10 cellular contexts compared by ENCODE assay signal in genomic region chr19:1018932-1019615, GRCh38. TPM values are rescaled to one million over a fixed set of nuclear protein-coding genes. Genes with fewer than 3 reads are reported as not detected.
DNase-seq lines count a peak whose midpoint lies in the region; FAIRE-seq and TF ChIP-seq lines count a peak whose summit lies in the region.
"Had no signal": no experiment of that assay in that cellular context is flagged by ENCODE, and none has a peak within 500 bp of the region (broad histone marks: within the 10 kb centered on the region; RNA-seq: fewer than 3 reads in every experiment).

No MANE protein-coding gene starts in this region.

- FAIRE-seq in H1 (lab: Jason Lieb, UNC), result no peak
- FAIRE-seq: small intestine had no signal

- peaks cover 24% of the 10 kb centered on the region for H3K79me1 ChIP-seq in H1 (ENCODE audit: low read depth, low read length)

- peaks cover 36 to 46% of the 10 kb centered on the region in 2 experiments for H4K20me1 ChIP-seq in H1 (replicated peaks in 1 of 2; ENCODE audit: control insufficient read depth in 1 of 2, insufficient read depth in 2 of 2, low read length in 2 of 2)

- H3K4me3 Mint-ChIP-seq in CD14-positive monocyte, result peak overlapping the region; percentile 31 to 94

- H4K91ac ChIP-seq in H1 (replicated peaks; ENCODE audit: insufficient read length, low read length), result no peak overlapping the region

- H3K27ac ChIP-seq in H1 (ENCODE audit: low read depth, low read length) (no peak overlapping the region), neutrophil (peak overlapping the region; percentile 92)

- H2BK15ac ChIP-seq in H1 (ENCODE audit: low read length), result no peak overlapping the region

- TF ChIP-seq RAD21 in H1 (IDR thresholded peaks at IDR 0.05 in 1 of 2, conservative IDR thresholded peaks at IDR 0.05 in 1 of 2; ENCODE audit: low read depth in 2 of 2, low read length in 2 of 2), result no peak

- H3K9ac ChIP-seq in H1 (replicated peaks in 1 of 4; ENCODE audit: extremely low read depth in 1 of 4, low read depth in 3 of 4, low read length in 3 of 4), result no peak overlapping the region; a peak in 1 of 7 replicates

- no peaks in the 10 kb centered on the region for H3K9me3 Mint-ChIP-seq in CD14-positive monocyte

- peak overlapping the region; percentile 93 to 98; a peak in 3 of 4 replicates for H3K4me2 ChIP-seq in H1 (ENCODE audit: insufficient read depth in 1 of 2, low read depth in 2 of 2, low read length in 2 of 2)

- TF ChIP-seq POLR2A in NB4 (IDR thresholded peaks at IDR 0.05; ENCODE audit: extremely low read depth, insufficient read length) (no peak), H1 (IDR thresholded peaks at IDR 0.05; ENCODE audit: control extremely low read depth in 1 of 2, low read depth in 2 of 2, low read length in 2 of 2) (no peak)

- H3K4me3 ChIP-seq in NB4 (ENCODE audit: low read depth, low read length) (peak overlapping the region; percentile 76), H1 (ENCODE audit: extremely low read depth in 1 of 4, insufficient read depth in 2 of 4, low read depth in 3 of 4, low read length in 4 of 4) (peak overlapping the region in 2 of 4 experiments; percentile 10 to 96; a peak in 3 of 8 replicates), neutrophil (ENCODE audit: low read depth in 1 of 2, low read length in 1 of 2) (peak overlapping the region; percentile 77 to 86)

- peaks cover 0 to 1% (median 0%) of the 10 kb centered on the region in 3 donors for H3K27me3 Mint-ChIP-seq in CD14-positive monocyte (ENCODE audit: low read depth in 3 of 3)

- CTCF ChIA-PET in H1 (lab: Charles Lee; ENCODE audit: partially characterized antibody), result interaction anchor here (0.9 to 2.3 kb wide), 10 partner anchors 9 to 95 kb away, joined by 3 to 8 read pairs (median 4); no protein-coding TSS in a partner anchor

- peaks cover 0 to 3% (median 0%) of the 10 kb centered on the region in 4 experiments; a peak in 1 of 8 replicates for H3K36me3 ChIP-seq in H1 (ENCODE audit: control insufficient read depth in 2 of 4, insufficient read depth in 4 of 4, low read length in 3 of 4)
- peaks cover 10% of the 10 kb centered on the region for H3K36me3 ChIP-seq in neutrophil

- TF ChIP-seq CTCF in CD14-positive monocyte (IDR thresholded peaks at IDR 0.05) (no peak), NB4 (IDR thresholded peaks at IDR 0.05; ENCODE audit: low read depth, low read length) (no peak), H1 (IDR thresholded peaks at IDR 0.05; ENCODE audit: control extremely low read depth in 1 of 3, insufficient read depth in 1 of 3, low read depth in 1 of 3, low read length in 3 of 3) (no peak), neutrophil (IDR thresholded peaks at IDR 0.05) (no peak)

- no peak overlapping the region for H4K5ac ChIP-seq in H1 (ENCODE audit: insufficient read length, low read depth, low read length)

- no peak for TF ChIP-seq EP300 in H1 (IDR thresholded peaks at IDR 0.05; ENCODE audit: borderline replicate concordance in 1 of 2, low read depth in 2 of 2, low read length in 2 of 2)

- POLR2A ChIA-PET in H1 (lab: Charles Lee; ENCODE audit: partially characterized antibody), result interaction anchor here (0.6 to 6.4 kb wide), 13 partner anchors 10 to 202 kb away, joined by 3 to 125 read pairs (median 4); partner anchors contain the start of genes ABCA7 and CNN2

- no peak overlapping the region for H2BK20ac ChIP-seq in H1 (ENCODE audit: low read length)

- DNase-seq in CD14-positive monocyte (ENCODE audit: low spot score) (no peak), NB4 (ENCODE audit: low read depth) (no peak), H1 (ENCODE audit: low read depth in 1 of 2, low spot score in 2 of 2) (no peak), NCI-H526 treated with DMSO at 0.1 percent for 48 hours (lab: John Stamatoyannopoulos, UW) (no peak), NCI-H748 (lab: John Stamatoyannopoulos, UW; ENCODE audit: unreplicated experiment) (no peak), NCI-H446 (lab: John Stamatoyannopoulos, UW) (no peak), GDM1 (lab: John Stamatoyannopoulos, UW) (no peak)
- DNase-seq: NCI-H1092, small intestine had no signal

- no peak overlapping the region for H3K18ac ChIP-seq in H1 (ENCODE audit: extremely low read depth, low read length)

- H3K23ac ChIP-seq in H1 (ENCODE audit: insufficient read length), result no peak overlapping the region

- H2AFZ ChIP-seq in H1 (ENCODE audit: low read length), result no peak overlapping the region

- H2BK12ac ChIP-seq in H1 (ENCODE audit: low read depth, low read length), result no peak overlapping the region

- H3K27me3 ChIP-seq in H1 (replicated peaks in 1 of 4; ENCODE audit: control insufficient read depth in 3 of 4, extremely low read depth in 1 of 4, insufficient read depth in 3 of 4, low read length in 3 of 4) (no peaks in the 10 kb centered on the region), neutrophil (no peaks in the 10 kb centered on the region)

- no peak overlapping the region for H3K14ac ChIP-seq in H1 (ENCODE audit: insufficient read length)

- no peak overlapping the region for H3K4ac ChIP-seq in H1 (replicated peaks; ENCODE audit: insufficient read length, low read depth, low read length)

- no peak overlapping the region for H3K56ac ChIP-seq in H1 (replicated peaks; ENCODE audit: insufficient read length, low read depth, low read length)

- H2BK120ac ChIP-seq in H1 (replicated peaks; ENCODE audit: low read depth, low read length), result no peak overlapping the region

- intact Hi-C loops in CD14-positive monocyte (cut with micrococcal nuclease), result no loop called here

- peak overlapping the region; percentile 60; the same call in 1 of the 2 replicates for H2BK5ac ChIP-seq in H1 (ENCODE audit: low read depth, low read length)

- H3K9me3 ChIP-seq in H1 (ENCODE audit: insufficient read depth in 2 of 2, low read depth in 1 of 2, low read length in 1 of 2) (no peaks in the 10 kb centered on the region), neutrophil (no peaks in the 10 kb centered on the region)

- H3K27ac Mint-ChIP-seq in CD14-positive monocyte, result peak overlapping the region in 4 of 7 donors; percentile 26 to 94 (median 66)

- H3K23me2 ChIP-seq in H1 (ENCODE audit: low read depth, low read length), result peaks cover 9% of the 10 kb centered on the region

- H3K36me3 Mint-ChIP-seq in CD14-positive monocyte, result peaks cover 3 to 23% of the 10 kb centered on the region in 2 donors

- H3K4me1 ChIP-seq in H1 (replicated peaks in 1 of 4; ENCODE audit: control insufficient read depth in 3 of 4, insufficient read depth in 4 of 4, low read length in 3 of 4), result peaks cover 0 to 37% (median 25%) of the 10 kb centered on the region in 4 experiments; a peak in 5 of 7 replicates
- H3K4me1 ChIP-seq in neutrophil (ENCODE audit: control insufficient read depth in 1 of 2, insufficient read depth in 1 of 2, low read depth in 1 of 2, low read length in 1 of 2), result peaks cover 35 to 54% of the 10 kb centered on the region in 2 experiments

- WGBS in H1 (ENCODE audit: extremely low coverage in 1 of 2, insufficient coverage in 1 of 2, insufficient read length in 1 of 2, insufficient replicate concordance in 2 of 2, low coverage in 1 of 2, low lambda C conversion rate in 2 of 2, missing lambda C conversion rate in 1 of 2), 2 experiments, result 88% methylated on average over 17 of the region's 17 CpGs; no CpG with 5 or more reads in 1 of the 2 experiments

- peaks cover 36 to 68% of the 10 kb centered on the region in 2 experiments for H3K79me2 ChIP-seq in H1 (ENCODE audit: control insufficient read depth in 1 of 2, insufficient read depth in 2 of 2, low read length in 2 of 2)

- H4K8ac ChIP-seq in H1 (ENCODE audit: extremely low read depth, insufficient read depth, low read length), result peak overlapping the region; percentile 80; the same call in 1 of the 2 replicates

- H2AK5ac ChIP-seq in H1 (ENCODE audit: low read depth, low read length), result no peak overlapping the region

- H3K4me1 Mint-ChIP-seq in CD14-positive monocyte, result peaks cover 44% of the 10 kb centered on the region

RNA-seq across cellular contexts. Expression of gene TMEM259, which starts 1.8 kb away (rescaled TPM):
- polyA plus RNA-seq in CD14-positive monocyte (10 to 100 TPM; 37.4 to 45.0 TPM), H1 (2011; rRNA removed) (243 and 343 TPM in 2 replicates)
- 140 and 142 TPM in 2 replicates for total RNA-seq in H1 (2021; fragmentation: NEBNext Ultra II Directional; extraction: Animal tissue kit (Norgen Biotek cat#: 25700))
- polyA plus RNA-seq in H1 (2011; cell fraction: cytosol; rRNA removed), result 180 TPM
- polyA plus RNA-seq in H1 (2011; cell fraction: nucleus; rRNA removed), result 1,170 TPM
- 46.9 to 137 TPM (median 125 TPM) in 4 replicates for polyA plus RNA-seq in H1 (2012, experiment 1 of 2)
- 87.4 TPM for polyA plus RNA-seq in H1 (2012, experiment 2 of 2)
- 171 TPM for polyA plus RNA-seq in H1 (2013, experiment 1 of 2)
- 163 TPM for polyA plus RNA-seq in H1 (2013, experiment 2 of 2)
- 45.5 and 54.1 TPM in 2 replicates for polyA minus RNA-seq in H1 (2011; rRNA and poly(A)+ RNA removed)
- 55.7 TPM for polyA minus RNA-seq in H1 (2011; cell fraction: cytosol; rRNA and poly(A)+ RNA removed)
- polyA minus RNA-seq in H1 (2011; cell fraction: nucleus; rRNA and poly(A)+ RNA removed), result 124 TPM

RNA-seq across cellular contexts. Expression of gene RNU6-2, which starts 2.2 kb away (rescaled TPM):
- polyA plus RNA-seq in CD14-positive monocyte, result not detected
- not detected in 2 replicates for total RNA-seq in H1 (2021; fragmentation: NEBNext Ultra II Directional; extraction: Animal tissue kit (Norgen Biotek cat#: 25700))
- polyA plus RNA-seq in H1 (2011; rRNA removed), result not detected in 2 replicates
- polyA plus RNA-seq in H1 (2011; cell fraction: cytosol; rRNA removed), result not detected
- polyA plus RNA-seq in H1 (2011; cell fraction: nucleus; rRNA removed), result not detected
- not detected in 4 replicates for polyA plus RNA-seq in H1 (2012, experiment 1 of 2)
- not detected for polyA plus RNA-seq in H1 (2012, experiment 2 of 2)
- not detected for polyA plus RNA-seq in H1 (2013, experiment 1 of 2)
- polyA plus RNA-seq in H1 (2013, experiment 2 of 2), result not detected
- under 0.01 TPM in 1 of 2 replicates, not detected in the other for polyA minus RNA-seq in H1 (2011; rRNA and poly(A)+ RNA removed)
- polyA minus RNA-seq in H1 (2011; cell fraction: cytosol; rRNA and poly(A)+ RNA removed), result not detected
- not detected for polyA minus RNA-seq in H1 (2011; cell fraction: nucleus; rRNA and poly(A)+ RNA removed)
- polyA plus RNA-seq: small intestine had no signal

RNA-seq across cellular contexts. Expression of gene CNN2, which starts 7.3 kb away (rescaled TPM):
- polyA plus RNA-seq in CD14-positive monocyte, result 100 to 1,000 TPM in 1 of 2 donors, 10 to 100 TPM in 1; 69.9 to 144 TPM
- total RNA-seq in H1 (2021; fragmentation: NEBNext Ultra II Directional; extraction: Animal tissue kit (Norgen Biotek cat#: 25700)), result 522 and 551 TPM in 2 replicates
- 189 and 349 TPM in 2 replicates for polyA plus RNA-seq in H1 (2011; rRNA removed)
- 238 TPM for polyA plus RNA-seq in H1 (2011; cell fraction: cytosol; rRNA removed)
- polyA plus RNA-seq in H1 (2011; cell fraction: nucleus; rRNA removed), result 235 TPM
- 294 to 464 TPM (median 423 TPM) in 4 replicates for polyA plus RNA-seq in H1 (2012, experiment 1 of 2)
- 443 TPM for polyA plus RNA-seq in H1 (2012, experiment 2 of 2)
- polyA plus RNA-seq in H1 (2013, experiment 1 of 2), result 346 TPM
- polyA plus RNA-seq in H1 (2013, experiment 2 of 2), result 345 TPM
- polyA minus RNA-seq in H1 (2011; rRNA and poly(A)+ RNA removed), result 314 and 396 TPM in 2 replicates
- polyA minus RNA-seq in H1 (2011; cell fraction: cytosol; rRNA and poly(A)+ RNA removed), result 453 TPM
- 127 TPM for polyA minus RNA-seq in H1 (2011; cell fraction: nucleus; rRNA and poly(A)+ RNA removed)

RNA-seq across cellular contexts. Expression of gene GRIN3B, which starts 18.9 kb away (rescaled TPM):
- polyA plus RNA-seq in CD14-positive monocyte (under 1 TPM in 1 of 2 donors, not detected in 1; 0.13 TPM), H1 (2011; rRNA removed) (1.0 and 2.0 TPM in 2 replicates)
- 0.45 and 0.63 TPM in 2 replicates for total RNA-seq in H1 (2021; fragmentation: NEBNext Ultra II Directional; extraction: Animal tissue kit (Norgen Biotek cat#: 25700))
- 1.4 TPM for polyA plus RNA-seq in H1 (2011; cell fraction: cytosol; rRNA removed)
- polyA plus RNA-seq in H1 (2011; cell fraction: nucleus; rRNA removed), result 8.4 TPM
- polyA plus RNA-seq in H1 (2012, experiment 1 of 2), result 0.14 to 1.1 TPM (median 0.78 TPM) in 4 replicates
- polyA plus RNA-seq in H1 (2012, experiment 2 of 2), result 0.13 TPM
- 0.93 TPM for polyA plus RNA-seq in H1 (2013, experiment 1 of 2)
- 0.74 TPM for polyA plus RNA-seq in H1 (2013, experiment 2 of 2)
- polyA minus RNA-seq in H1 (2011; rRNA and poly(A)+ RNA removed), result 0.27 and 0.28 TPM in 2 replicates
- 0.29 TPM for polyA minus RNA-seq in H1 (2011; cell fraction: cytosol; rRNA and poly(A)+ RNA removed)
- 1.1 TPM for polyA minus RNA-seq in H1 (2011; cell fraction: nucleus; rRNA and poly(A)+ RNA removed)

RNA-seq across cellular contexts. Expression of gene ABCA7, which starts 20.8 kb away (rescaled TPM):
- polyA plus RNA-seq in CD14-positive monocyte (1 to 10 TPM; 1.7 to 7.8 TPM), H1 (2011; rRNA removed) (10.4 and 17.4 TPM in 2 replicates)
- 25.6 and 29.7 TPM in 2 replicates for total RNA-seq in H1 (2021; fragmentation: NEBNext Ultra II Directional; extraction: Animal tissue kit (Norgen Biotek cat#: 25700))
- 11.0 TPM for polyA plus RNA-seq in H1 (2011; cell fraction: cytosol; rRNA removed)
- 75.8 TPM for polyA plus RNA-seq in H1 (2011; cell fraction: nucleus; rRNA removed)
- 24.0 to 35.6 TPM (median 26.9 TPM) in 4 replicates for polyA plus RNA-seq in H1 (2012, experiment 1 of 2)
- 20.8 TPM for polyA plus RNA-seq in H1 (2012, experiment 2 of 2)
- polyA plus RNA-seq in H1 (2013, experiment 1 of 2), result 22.9 TPM
- polyA plus RNA-seq in H1 (2013, experiment 2 of 2), result 19.2 TPM
- 7.3 and 11.6 TPM in 2 replicates for polyA minus RNA-seq in H1 (2011; rRNA and poly(A)+ RNA removed)
- 17.7 TPM for polyA minus RNA-seq in H1 (2011; cell fraction: cytosol; rRNA and poly(A)+ RNA removed)
- polyA minus RNA-seq in H1 (2011; cell fraction: nucleus; rRNA and poly(A)+ RNA removed), result 32.0 TPM
